ENCODE assay signal across 16 cellular contexts in the genomic region with DNA sequence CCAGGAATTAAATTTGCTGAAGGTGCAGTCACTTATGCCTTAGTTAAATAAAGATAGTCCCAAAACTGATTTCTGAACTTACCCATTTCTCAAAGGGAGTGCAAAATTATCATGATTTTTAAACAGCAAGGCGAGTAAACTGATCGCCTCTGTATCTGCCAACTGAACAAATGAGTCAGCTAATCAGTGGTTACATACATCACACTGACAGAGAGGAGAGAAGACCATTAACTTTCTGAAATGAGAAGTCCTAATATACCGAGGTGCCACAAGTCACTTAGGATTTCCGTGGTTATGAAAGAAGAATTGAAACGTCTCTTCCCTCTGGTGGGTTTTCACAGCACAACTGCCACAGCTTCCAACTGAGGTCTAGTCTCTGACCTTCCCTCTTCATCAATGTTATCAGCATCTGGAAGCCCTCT.
DNase-seq lines count a peak whose midpoint lies in the region; ATAC-seq and TF ChIP-seq lines count a peak whose summit lies in the region.
"Had no signal": no experiment of that assay in that cellular context is flagged by ENCODE, and none has a peak within 500 bp of the region (broad histone marks: within the 10 kb centered on the region; RNA-seq: fewer than 3 reads in every experiment).

No MANE protein-coding gene starts in this region.

- no peak overlapping the region for H3K27ac Mint-ChIP-seq in memory B cell
- H3K27ac Mint-ChIP-seq in stimulated activated effector memory CD8-positive, alpha-beta T cell treated with anti-CD3 and anti-CD28 coated beads, Interleukin-12 subunit alpha, Interleukin-12 subunit beta, amount 100 ng/mL, for 72 hours = no peak overlapping the region
- H3K27ac Mint-ChIP-seq: naive thymus-derived CD8-positive, alpha-beta T cell had no signal

- 79% methylated on average over 5 of the region's 5 CpGs for WGBS in SK-N-SH (ENCODE audit: low lambda C conversion rate)

- TF ChIP-seq CTCF in SK-N-SH (IDR thresholded peaks at IDR 0.05) (no peak), GM13976 (IDR thresholded peaks at IDR 0.05; ENCODE audit: borderline replicate concordance, control extremely low read depth, extremely low read depth, insufficient read depth, missing control alignments) (no peak)

- no peaks in the 10 kb centered on the region for H3K79me2 ChIP-seq in SK-N-SH (ENCODE audit: insufficient read depth)

- no peak for TF ChIP-seq EP300 in SK-N-SH (IDR thresholded peaks at IDR 0.05; ENCODE audit: borderline replicate concordance in 1 of 2, low read depth in 1 of 2, low read length in 1 of 2)

- H3K9ac ChIP-seq in SK-N-SH = no peak overlapping the region

- H3K36me3 ChIP-seq in SK-N-SH (replicated peaks in 1 of 2; ENCODE audit: control insufficient read depth in 1 of 2, insufficient read depth in 2 of 2, low read length in 1 of 2) = no peaks in the 10 kb centered on the region
- H3K36me3 ChIP-seq: esophagus muscularis mucosa, SJCRH30 had no signal

- CTCF ChIA-PET in SK-N-SH (lab: Yijun Ruan, JAX) = no interaction called here

- H3K4me1 Mint-ChIP-seq in memory B cell = no peaks in the 10 kb centered on the region
- H3K4me1 Mint-ChIP-seq in stimulated activated effector memory CD8-positive, alpha-beta T cell treated with anti-CD3 and anti-CD28 coated beads, Interleukin-12 subunit alpha, Interleukin-12 subunit beta, amount 100 ng/mL, for 72 hours = no peaks in the 10 kb centered on the region
- H3K4me1 Mint-ChIP-seq: central memory CD8-positive, alpha-beta T cell had no signal

- no peak overlapping the region for H3K4me3 Mint-ChIP-seq in memory B cell
- H3K4me3 Mint-ChIP-seq in stimulated activated effector memory CD8-positive, alpha-beta T cell treated with anti-CD3 and anti-CD28 coated beads, Interleukin-12 subunit alpha, Interleukin-12 subunit beta, amount 100 ng/mL, for 72 hours = no peak overlapping the region
- H3K4me3 Mint-ChIP-seq: CD4-positive, CD25-positive, alpha-beta regulatory T cell; central memory CD8-positive, alpha-beta T cell; naive thymus-derived CD8-positive, alpha-beta T cell had no signal

- H3K9me3 Mint-ChIP-seq in memory B cell = peaks cover under 1% of the 10 kb centered on the region
- no peaks in the 10 kb centered on the region for H3K9me3 Mint-ChIP-seq in stimulated activated effector memory CD8-positive, alpha-beta T cell treated with anti-CD3 and anti-CD28 coated beads, Interleukin-12 subunit alpha, Interleukin-12 subunit beta, amount 100 ng/mL, for 72 hours
- H3K9me3 Mint-ChIP-seq: central memory CD8-positive, alpha-beta T cell; naive thymus-derived CD8-positive, alpha-beta T cell had no signal

- peaks cover 14% of the 10 kb centered on the region for H3F3A ChIP-seq in SK-N-SH (replicated peaks; ENCODE audit: insufficient read depth)

- DNase-seq in SK-N-SH (no peak), memory B cell (ENCODE audit: low spot score in 2 of 2) (no peak), NCI-H1417 treated with DMSO at 0.1 percent for 48 hours (lab: John Stamatoyannopoulos, UW) (no peak), GM13976 (ENCODE audit: low spot score) (no peak), DMS153 treated with DMSO at 0.1 percent for 48 hours (lab: John Stamatoyannopoulos, UW; ENCODE audit: unreplicated experiment) (no peak)
- DNase-seq in stimulated activated effector memory CD8-positive, alpha-beta T cell treated with anti-CD3 and anti-CD28 coated beads, Interleukin-12 subunit alpha, Interleukin-12 subunit beta, amount 100 ng/mL, for 72 hours (ENCODE audit: low spot score in 2 of 2) = no peak
- DNase-seq: activated effector memory CD4-positive, alpha-beta T cell treated with anti-CD3 and anti-CD28 coated beads, Interleukin-2, amount 50 U/mL, for 16 hours; CD4-positive, CD25-positive, alpha-beta regulatory T cell; kidney; naive thymus-derived CD8-positive, alpha-beta T cell; NCI-H510A; SJCRH30 had no signal

- ATAC-seq in GM18858 (IDR thresholded peaks at IDR 0.05; ENCODE audit: unreplicated experiment) (peak; percentile 82), HG03342 (IDR thresholded peaks at IDR 0.05; ENCODE audit: unreplicated experiment) (peak; percentile 93), memory B cell (ENCODE audit: low read depth) (peak; percentile 35)
- ATAC-seq in stimulated activated effector memory CD8-positive, alpha-beta T cell treated with anti-CD3 and anti-CD28 coated beads, Interleukin-12 subunit alpha, Interleukin-12 subunit beta, amount 100 ng/mL, for 72 hours = no peak
- ATAC-seq: naive thymus-derived CD8-positive, alpha-beta T cell had no signal

- no peaks in the 10 kb centered on the region for H4K20me1 ChIP-seq in SK-N-SH (ENCODE audit: insufficient read depth)

- H3K4me2 ChIP-seq in SK-N-SH = no peak overlapping the region

- no peak overlapping the region for H3K4me3 ChIP-seq in SK-N-SH (ENCODE audit: low read depth in 2 of 2, low read length in 1 of 2)
- H3K4me3 ChIP-seq: esophagus muscularis mucosa, SJCRH30 had no signal

- TF ChIP-seq RAD21 in SK-N-SH (IDR thresholded peaks at IDR 0.05; ENCODE audit: low read length) = no peak

- H3K27ac ChIP-seq in SK-N-SH (ENCODE audit: low read depth in 2 of 2, low read length in 1 of 2) = peak overlapping the region; percentile 50 to 90; a peak in 3 of 4 replicates
- H3K27ac ChIP-seq: esophagus muscularis mucosa, SJCRH30 had no signal

- peaks cover 21% of the 10 kb centered on the region for H3K36me3 Mint-ChIP-seq in memory B cell
- H3K36me3 Mint-ChIP-seq in stimulated activated effector memory CD8-positive, alpha-beta T cell treated with anti-CD3 and anti-CD28 coated beads, Interleukin-12 subunit alpha, Interleukin-12 subunit beta, amount 100 ng/mL, for 72 hours = no peaks in the 10 kb centered on the region

- no peaks in the 10 kb centered on the region for H3K27me3 ChIP-seq in SK-N-SH (ENCODE audit: insufficient read depth)
- H3K27me3 ChIP-seq: esophagus muscularis mucosa, SJCRH30 had no signal

- peaks cover 21% of the 10 kb centered on the region in 2 experiments; a peak in 3 of 4 replicates for H3K4me1 ChIP-seq in SK-N-SH (ENCODE audit: control insufficient read depth in 1 of 2, insufficient read depth in 2 of 2, low read depth in 1 of 2, low read length in 1 of 2)
- H3K4me1 ChIP-seq: SJCRH30 had no signal

- POLR2A ChIA-PET in SK-N-SH (lab: Yijun Ruan, JAX) = no interaction called here

- no peaks in the 10 kb centered on the region for H3K9me2 ChIP-seq in SK-N-SH

- no peaks in the 10 kb centered on the region for H3K9me3 ChIP-seq in SK-N-SH
- H3K9me3 ChIP-seq: esophagus muscularis mucosa, SJCRH30 had no signal

- no peak overlapping the region for H2AFZ ChIP-seq in SK-N-SH (ENCODE audit: low read depth)

- in situ Hi-C loops in GM13976 (cut with MboI; ENCODE audit: low sequenced_read_pairs, unreplicated experiment) = no loop called here

- no peaks in the 10 kb centered on the region for H3K27me3 Mint-ChIP-seq in memory B cell
- H3K27me3 Mint-ChIP-seq: CD4-positive, CD25-positive, alpha-beta regulatory T cell; central memory CD8-positive, alpha-beta T cell; naive thymus-derived CD8-positive, alpha-beta T cell had no signal

TF ChIP-seq in SK-N-SH, 30 proteins besides CTCF, POLR2A, EP300 and RAD21:
- TF ChIP-seq PBX3 (IDR thresholded peaks at IDR 0.05) = 0 out of 2 replicates have a peak, but pooled peaks have one; percentile 17
- TF ChIP-seq FOSL2 (IDR thresholded peaks at IDR 0.05; ENCODE audit: borderline replicate concordance, low read depth) = peak; percentile 28; the same call in 1 of the 2 replicates
- TF ChIP-seq NFIC (IDR thresholded peaks at IDR 0.05; ENCODE audit: borderline replicate concordance) = no peak
